ENCODE assay signal across 1 cellular context in the genomic region with DNA sequence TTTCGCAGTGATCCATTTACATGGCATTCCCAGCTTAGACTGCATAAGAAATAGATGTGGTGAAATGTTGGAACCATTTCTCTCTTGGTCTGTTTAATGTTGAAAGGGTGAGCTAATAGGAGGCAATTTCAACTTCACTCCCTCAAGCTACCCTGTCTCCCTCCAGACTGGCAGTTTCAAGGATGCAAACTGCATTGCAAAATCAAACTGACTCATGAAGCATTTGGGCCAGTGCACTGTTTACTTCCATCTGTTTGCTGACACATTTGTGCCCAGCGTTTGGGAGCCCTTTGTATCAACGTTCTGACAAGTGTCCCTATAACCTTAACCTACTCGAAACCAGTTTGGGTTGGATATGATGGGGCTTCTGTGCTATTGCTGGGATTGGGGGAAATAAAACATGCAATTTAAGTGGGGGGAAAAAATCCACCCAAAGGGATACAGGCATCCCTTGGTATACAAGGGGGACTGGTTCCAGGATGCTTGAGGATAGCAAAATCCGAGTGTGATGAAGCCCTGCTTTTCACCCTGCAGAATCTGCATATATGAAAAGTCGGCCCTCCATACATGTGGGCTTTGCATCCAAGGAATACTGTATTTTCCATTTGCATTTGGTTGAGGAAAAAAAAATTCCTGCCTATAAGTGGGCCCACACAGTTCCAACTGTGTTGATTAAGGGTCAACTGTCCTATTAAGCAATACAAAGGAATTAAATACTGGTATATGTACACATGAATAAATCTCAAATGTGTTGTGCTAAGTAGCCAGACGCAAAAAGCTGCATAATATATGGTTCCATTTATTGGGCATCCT.
TF ChIP-seq lines count a peak whose summit lies in the region.

No MANE protein-coding gene starts in this region.

TF ChIP-seq in A549, 52 proteins besides CTCF, POLR2A, EP300 and RAD21 (continued from another document):
- TF ChIP-seq HMGXB4 (CRISPR knock-in tag; IDR thresholded peaks at IDR 0.05; ENCODE audit: borderline replicate concordance) (no peak), NFE2L2 (conservative IDR thresholded peaks at IDR 0.05; ENCODE audit: low read length) (no peak), RCOR1 (IDR thresholded peaks at IDR 0.05; ENCODE audit: low read depth, low read length) (no peak), HDAC2 (IDR thresholded peaks at IDR 0.05) (no peak), RNF2 (IDR thresholded peaks at IDR 0.05; ENCODE audit: borderline replicate concordance, low read depth) (no peak), CBX2 (IDR thresholded peaks at IDR 0.05; ENCODE audit: borderline replicate concordance, low read depth) (no peak), PHF8 (IDR thresholded peaks at IDR 0.05; ENCODE audit: borderline replicate concordance, low read depth) (no peak), ZSCAN20 (CRISPR knock-in tag; IDR thresholded peaks at IDR 0.05) (no peak), HOXB13 (CRISPR knock-in tag; IDR thresholded peaks at IDR 0.05; ENCODE audit: low read depth) (no peak), CBX8 (IDR thresholded peaks at IDR 0.05) (no peak), TP53 (CRISPR knock-in tag; IDR thresholded peaks at IDR 0.05) (no peak), JUNB (IDR thresholded peaks at IDR 0.05) (peak; percentile 70), HES2 (IDR thresholded peaks at IDR 0.05) (peak; percentile 61; the same call in 1 of the 2 replicates), HOXB5 (CRISPR knock-in tag; IDR thresholded peaks at IDR 0.05) (no peak), BCL3 (IDR thresholded peaks at IDR 0.05) (peak; percentile 44; the same call in 1 of the 3 replicates), JUN (IDR thresholded peaks at IDR 0.05) (peak; percentile 61 to 68; a peak in 2 of 5 replicates)
- TF ChIP-seq, protein P1, sequence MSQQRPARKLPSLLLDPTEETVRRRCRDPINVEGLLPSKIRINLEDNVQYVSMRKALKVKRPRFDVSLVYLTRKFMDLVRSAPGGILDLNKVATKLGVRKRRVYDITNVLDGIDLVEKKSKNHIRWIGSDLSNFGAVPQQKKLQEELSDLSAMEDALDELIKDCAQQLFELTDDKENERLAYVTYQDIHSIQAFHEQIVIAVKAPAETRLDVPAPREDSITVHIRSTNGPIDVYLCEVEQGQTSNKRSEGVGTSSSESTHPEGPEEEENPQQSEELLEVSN (IDR thresholded peaks at IDR 0.05; ENCODE audit: borderline replicate concordance, low read depth), result no peak
- TF ChIP-seq, protein P2, sequence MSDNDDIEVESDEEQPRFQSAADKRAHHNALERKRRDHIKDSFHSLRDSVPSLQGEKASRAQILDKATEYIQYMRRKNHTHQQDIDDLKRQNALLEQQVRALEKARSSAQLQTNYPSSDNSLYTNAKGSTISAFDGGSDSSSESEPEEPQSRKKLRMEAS (IDR thresholded peaks at IDR 0.05), result peak; percentile 53; the same call in 1 of the 2 replicates
